21 cellular contexts compared by ENCODE assay signal in genomic region chrX:26146024-26146423, GRCh38. TPM values are rescaled to one million over a fixed set of nuclear protein-coding genes. Genes with fewer than 3 reads are reported as not detected.
DNase-seq lines count a peak whose midpoint lies in the region; ATAC-seq, FAIRE-seq and TF ChIP-seq lines count a peak whose summit lies in the region.
"Had no signal": no experiment of that assay in that cellular context is flagged by ENCODE, and none has a peak within 500 bp of the region (broad histone marks: within the 10 kb centered on the region; RNA-seq: fewer than 3 reads in every experiment).

No MANE protein-coding gene starts in this region.

- H3K27me3 ChIP-seq in endothelial cell of umbilical vein (ENCODE audit: control insufficient read depth in 2 of 2, insufficient read depth in 2 of 2, low read length in 2 of 2) (no peaks in the 10 kb centered on the region), foreskin keratinocyte (no peaks in the 10 kb centered on the region)
- H3K27me3 ChIP-seq: BE2C had no signal

- H3K4me3 ChIP-seq in endothelial cell of umbilical vein (replicated peaks in 1 of 3; ENCODE audit: insufficient read depth in 1 of 3, low read depth in 1 of 3, low read length in 3 of 3) = no peak overlapping the region

- H3K27ac ChIP-seq in endothelial cell of umbilical vein (ENCODE audit: insufficient read depth, low read depth, low read length) (no peak overlapping the region), foreskin keratinocyte (no peak overlapping the region)

- H3K4me1 ChIP-seq in endothelial cell of umbilical vein (ENCODE audit: control insufficient read depth, extremely low read depth, insufficient read depth, low read length) (no peaks in the 10 kb centered on the region), foreskin keratinocyte (no peaks in the 10 kb centered on the region)
- H3K4me1 ChIP-seq: BE2C had no signal

- POLR2A ChIA-PET in endothelial cell of umbilical vein (lab: Charles Lee) = no interaction called here

- TF ChIP-seq CTCF in endothelial cell of umbilical vein (IDR thresholded peaks at IDR 0.05; ENCODE audit: extremely low read depth in 1 of 2, insufficient read depth in 1 of 2, low read depth in 1 of 2, low read length in 2 of 2) (no peak), foreskin keratinocyte (conservative IDR thresholded peaks at IDR 0.05) (no peak), GM13976 (IDR thresholded peaks at IDR 0.05; ENCODE audit: borderline replicate concordance, control extremely low read depth, extremely low read depth, insufficient read depth, missing control alignments) (no peak)

- CTCF ChIA-PET in endothelial cell of umbilical vein (lab: Charles Lee) = no interaction called here

- no peak for TF ChIP-seq POLR2A in endothelial cell of umbilical vein (IDR thresholded peaks at IDR 0.05; ENCODE audit: low read depth, low read length)

- H3K4me2 ChIP-seq in endothelial cell of umbilical vein (ENCODE audit: insufficient read depth, low read length) = no peak overlapping the region

- H3K36me3 ChIP-seq in endothelial cell of umbilical vein (ENCODE audit: control insufficient read depth in 2 of 2, extremely low read depth in 1 of 2, insufficient read depth in 2 of 2, low read length in 2 of 2) = no peaks in the 10 kb centered on the region
- H3K36me3 ChIP-seq: BE2C had no signal

- dilution Hi-C loops in endothelial cell of umbilical vein (cut with MboI; ENCODE audit: extremely low pct_ligation_motif_present, low sequenced_read_pairs) = no loop called here

- ATAC-seq in foreskin keratinocyte = no peak
- ATAC-seq in GM19395 (IDR thresholded peaks at IDR 0.05; ENCODE audit: unreplicated experiment) = no peak
- no peak for ATAC-seq in SK-N-SH treated with all-trans-retinoic acid at 6 μM for 48 hours
- no peak for ATAC-seq in HG02610 (IDR thresholded peaks at IDR 0.05; ENCODE audit: unreplicated experiment)

- H2AFZ ChIP-seq in endothelial cell of umbilical vein (ENCODE audit: low read depth, low read length) = no peak overlapping the region

- no peak overlapping the region for H3K9ac ChIP-seq in endothelial cell of umbilical vein (replicated peaks; ENCODE audit: extremely low read depth, insufficient read depth, low read length)

- no peaks in the 10 kb centered on the region for H4K20me1 ChIP-seq in endothelial cell of umbilical vein (replicated peaks; ENCODE audit: control insufficient read depth, extremely low read depth, insufficient read depth, low read length)

- peak; percentile 31 for FAIRE-seq in endothelial cell of umbilical vein (lab: Jason Lieb, UNC)
- FAIRE-seq: A204.1, D721Med, GM12892, H1 had no signal

- no peaks in the 10 kb centered on the region for H3K9me3 ChIP-seq in endothelial cell of umbilical vein (replicated peaks; ENCODE audit: control insufficient read depth, insufficient read depth, low read length)
- H3K9me3 ChIP-seq: BE2C had no signal

- BruUV-seq in endothelial cell of umbilical vein (replicated peaks; lab: Mats Ljungman, UMichigan) = no TSS peak

- DNase-seq in astrocyte of the hippocampus (ENCODE audit: low read depth, low spot score) (peak; percentile 1), endothelial cell of umbilical vein (ENCODE audit: low read depth, low spot score) (peak; percentile 41), foreskin keratinocyte (peak; percentile 1), GM13976 (ENCODE audit: low spot score) (no peak)
- DNase-seq: ACHN; BE2C; C1 segment of cervical spinal cord; CD4-positive, CD25-positive, alpha-beta regulatory T cell; CD8-positive, alpha-beta memory T cell; COR-L47; GDM1; H9 had no signal

- H3K79me2 ChIP-seq in endothelial cell of umbilical vein (ENCODE audit: control insufficient read depth, insufficient read depth, low read length) = no peaks in the 10 kb centered on the region

- in situ Hi-C loops in GM13976 (cut with MboI; ENCODE audit: low sequenced_read_pairs, unreplicated experiment) = no loop called here

- intact Hi-C loops in endothelial cell of umbilical vein (cut with micrococcal nuclease) = loop anchor here (5.0 kb wide), 1 partner anchor 289 kb away; no protein-coding TSS in a partner anchor

- H3K9me1 ChIP-seq in endothelial cell of umbilical vein (replicated peaks; ENCODE audit: control insufficient read depth, extremely low read depth, insufficient read depth, low read length) = no peaks in the 10 kb centered on the region

TF ChIP-seq in endothelial cell of umbilical vein, 7 proteins besides CTCF, POLR2A, EP300 and RAD21:
- no peak for TF ChIP-seq GATA2 (IDR thresholded peaks at IDR 0.05; ENCODE audit: insufficient read depth, insufficient read length, low read depth, low read length)
- no peak for TF ChIP-seq MAX (IDR thresholded peaks at IDR 0.05; ENCODE audit: insufficient read depth, insufficient read length)
- no peak for TF ChIP-seq POLR2AphosphoS5 (IDR thresholded peaks at IDR 0.05; ENCODE audit: insufficient read depth, low read depth, low read length)
- TF ChIP-seq JUN (IDR thresholded peaks at IDR 0.05; ENCODE audit: borderline replicate concordance, insufficient read depth, insufficient read length, low read depth) = no peak
- no peak for TF ChIP-seq FOS (IDR thresholded peaks at IDR 0.05; ENCODE audit: borderline replicate concordance, insufficient read depth, low read length)
- no peak for TF ChIP-seq EZH2 (IDR thresholded peaks at IDR 0.05; ENCODE audit: borderline replicate concordance, low read depth, low read length, severe bottlenecking)
- TF ChIP-seq MYC (IDR thresholded peaks at IDR 0.05; ENCODE audit: low read depth, low read length) = no peak

TF ChIP-seq in SK-N-SH treated with all-trans-retinoic acid at 6 μM for 48 hours, 23 proteins besides CTCF, POLR2A, EP300 and RAD21:
- no peak for TF ChIP-seq TOX (CRISPR knock-in tag; IDR thresholded peaks at IDR 0.05; ENCODE audit: borderline replicate concordance)

RNA-seq across cellular contexts. Expression of gene MAGEB18, which starts 7.9 kb away (rescaled TPM):
- not detected in 2 replicates for total RNA-seq in endothelial cell of umbilical vein
- polyA plus RNA-seq in endothelial cell of umbilical vein = not detected in 2 replicates
- not detected in 2 replicates for polyA plus RNA-seq in endothelial cell of umbilical vein (2011; cell fraction: cytosol; rRNA removed)
- not detected in 2 replicates for polyA plus RNA-seq in endothelial cell of umbilical vein (2011; cell fraction: nucleus; rRNA removed)
- not detected in 2 replicates for polyA plus RNA-seq in endothelial cell of umbilical vein (2012)
- polyA minus RNA-seq in endothelial cell of umbilical vein = not detected in 2 replicates
- polyA minus RNA-seq in endothelial cell of umbilical vein (2011; cell fraction: cytosol; rRNA and poly(A)+ RNA removed) = not detected
- polyA minus RNA-seq in endothelial cell of umbilical vein (2011; cell fraction: nucleus; rRNA and poly(A)+ RNA removed) = not detected in 2 replicates
- not detected in 2 replicates for total RNA-seq in foreskin keratinocyte
- not detected in 2 replicates for polyA plus RNA-seq in foreskin keratinocyte
- total RNA-seq: CD4-positive, CD25-positive, alpha-beta regulatory T cell; CD8-positive, alpha-beta memory T cell; Daoy; H1; H9; HT-29 had no signal
- polyA plus RNA-seq: CD4-positive, CD25-positive, alpha-beta regulatory T cell; CD8-positive, alpha-beta memory T cell; H1 had no signal

RNA-seq across cellular contexts. Expression of gene MAGEB6B, which starts 14.4 kb away (rescaled TPM):
- total RNA-seq in endothelial cell of umbilical vein (not detected in 2 replicates), foreskin keratinocyte (not detected in 2 replicates)
- polyA plus RNA-seq in endothelial cell of umbilical vein (not detected in 2 replicates), foreskin keratinocyte (not detected in 2 replicates)
- polyA plus RNA-seq in endothelial cell of umbilical vein (2011; cell fraction: cytosol; rRNA removed) = not detected in 2 replicates
- not detected in 2 replicates for polyA plus RNA-seq in endothelial cell of umbilical vein (2011; cell fraction: nucleus; rRNA removed)
- polyA plus RNA-seq in endothelial cell of umbilical vein (2012) = not detected in 2 replicates
- not detected in 2 replicates for polyA minus RNA-seq in endothelial cell of umbilical vein
- not detected for polyA minus RNA-seq in endothelial cell of umbilical vein (2011; cell fraction: cytosol; rRNA and poly(A)+ RNA removed)
- polyA minus RNA-seq in endothelial cell of umbilical vein (2011; cell fraction: nucleus; rRNA and poly(A)+ RNA removed) = not detected in 2 replicates
- total RNA-seq: CD4-positive, CD25-positive, alpha-beta regulatory T cell; CD8-positive, alpha-beta memory T cell; Daoy; H1; H9; HT-29 had no signal
- polyA plus RNA-seq: CD4-positive, CD25-positive, alpha-beta regulatory T cell; CD8-positive, alpha-beta memory T cell; H1 had no signal

RNA-seq across cellular contexts. Expression of gene MAGEB6, which starts 46.2 kb away (rescaled TPM):
- total RNA-seq in endothelial cell of umbilical vein (not detected in 2 replicates), foreskin keratinocyte (not detected in 2 replicates)
- polyA plus RNA-seq in endothelial cell of umbilical vein (not detected in 2 replicates), foreskin keratinocyte (not detected in 2 replicates)
- not detected in 2 replicates for polyA plus RNA-seq in endothelial cell of umbilical vein (2011; cell fraction: cytosol; rRNA removed)
- not detected in 2 replicates for polyA plus RNA-seq in endothelial cell of umbilical vein (2011; cell fraction: nucleus; rRNA removed)
- not detected in 2 replicates for polyA plus RNA-seq in endothelial cell of umbilical vein (2012)
- not detected in 2 replicates for polyA minus RNA-seq in endothelial cell of umbilical vein
- not detected for polyA minus RNA-seq in endothelial cell of umbilical vein (2011; cell fraction: cytosol; rRNA and poly(A)+ RNA removed)
- not detected in 2 replicates for polyA minus RNA-seq in endothelial cell of umbilical vein (2011; cell fraction: nucleus; rRNA and poly(A)+ RNA removed)
- total RNA-seq: CD4-positive, CD25-positive, alpha-beta regulatory T cell; CD8-positive, alpha-beta memory T cell; Daoy; H1; H9; HT-29 had no signal
- polyA plus RNA-seq: CD4-positive, CD25-positive, alpha-beta regulatory T cell; CD8-positive, alpha-beta memory T cell; H1 had no signal
